In genomic region chr1:19200281-19200604, GRCh38 we compare ENCODE assay signal across 21 cellular contexts.
"Had no signal": no experiment of that assay in that cellular context is flagged by ENCODE, and none has a peak within 500 bp of the region (broad histone marks: within the 10 kb centered on the region; RNA-seq: fewer than 3 reads in every experiment).

No MANE protein-coding gene starts in this region.

- DNase-seq: dorsolateral prefrontal cortex; effector CD4-positive, alpha-beta T cell; gastrocnemius medialis; heart left ventricle; left cardiac atrium; left lung; mesendoderm; naive thymus-derived CD8-positive, alpha-beta T cell; nephron progenitor cell; occipital lobe; ovary; right lobe of liver; stimulated activated CD4-positive, alpha-beta T cell treated with anti-CD3 and anti-CD28 coated beads, Interleukin-12 subunit alpha, Interleukin-12 subunit beta, amount 100 ng/mL, for 4 hours; stimulated activated CD4-positive, alpha-beta T cell treated with anti-CD3 and anti-CD28 coated beads, Interleukin-1b, Interleukin-23, amount 100 ng/mL, for 48 hours; stimulated activated CD4-positive, alpha-beta T cell treated with anti-CD3 and anti-CD28 coated beads, Interleukin-4, amount 100 ng/mL, for 1 hour; stimulated activated CD8-positive, alpha-beta memory T cell treated with anti-CD3 and anti-CD28 coated beads, Interleukin-4, amount 100 ng/mL, for 48 hours; stimulated activated naive CD4-positive, alpha-beta T cell treated with Interleukin-2 at 50 U/mL for 16 hours; stomach; thyroid gland; trophoblast cell had no signal

- H3K9me3 Mint-ChIP-seq: naive thymus-derived CD8-positive, alpha-beta T cell; nephron progenitor cell had no signal

- H3K27ac Mint-ChIP-seq: nephron progenitor cell, progenitor cell of endocrine pancreas had no signal

- H3K27me3 Mint-ChIP-seq: naive thymus-derived CD8-positive, alpha-beta T cell; progenitor cell of endocrine pancreas had no signal

- H3K4me3 Mint-ChIP-seq: naive thymus-derived CD8-positive, alpha-beta T cell; nephron progenitor cell had no signal

- ATAC-seq: gastrocnemius medialis; heart left ventricle; left cardiac atrium; left lung; naive thymus-derived CD8-positive, alpha-beta T cell had no signal
